ENCODE assay signal across 18 cellular contexts in the genomic region with DNA sequence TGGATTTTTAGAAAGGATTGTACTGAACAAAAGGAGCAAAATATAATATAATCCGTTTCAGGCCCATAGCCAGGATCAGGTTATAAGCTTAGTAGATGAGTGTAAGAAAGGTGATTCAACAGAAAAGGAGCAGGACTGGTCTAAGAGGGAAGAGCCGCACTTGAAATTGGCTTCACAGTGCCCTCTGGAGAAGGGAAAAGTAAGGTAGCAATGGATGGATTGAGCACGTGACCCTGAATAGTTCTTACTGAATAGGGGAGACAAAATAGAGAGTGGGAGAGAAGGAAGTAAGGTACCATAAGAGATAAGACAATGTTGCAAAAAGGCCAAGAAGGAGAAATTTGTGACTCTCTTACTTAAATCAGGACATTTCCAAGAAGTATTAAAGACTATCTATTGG. TPM values are rescaled to one million over a fixed set of nuclear protein-coding genes. Genes with fewer than 3 reads are reported as not detected.
DNase-seq lines count a peak whose midpoint lies in the region; ATAC-seq, FAIRE-seq and TF ChIP-seq lines count a peak whose summit lies in the region.
"Had no signal": no experiment of that assay in that cellular context is flagged by ENCODE, and none has a peak within 500 bp of the region (broad histone marks: within the 10 kb centered on the region; RNA-seq: fewer than 3 reads in every experiment).

No MANE protein-coding gene starts in this region.

- no peaks in the 10 kb centered on the region for H3K79me1 ChIP-seq in H9 (ENCODE audit: insufficient read depth, low read depth, low read length, poor library complexity, severe bottlenecking)

- H3K9me3 Mint-ChIP-seq in H9 (peaks cover 0 to 47% of the 10 kb centered on the region in 2 experiments; a peak in 2 of 5 replicates), WTC11 (no peaks in the 10 kb centered on the region)
- H3K9me3 Mint-ChIP-seq: CD8-positive, alpha-beta memory T cell had no signal

- H3K27me3 ChIP-seq in H9 (ENCODE audit: insufficient read depth, low read length) (no peaks in the 10 kb centered on the region), tibial artery (no peaks in the 10 kb centered on the region)

- H3K56ac ChIP-seq in H9 (ENCODE audit: insufficient read length, low read depth, low read length) = no peak overlapping the region

- H3K4me1 Mint-ChIP-seq in H9 (peaks cover 2 to 4% of the 10 kb centered on the region in 2 experiments; a peak in 1 of 4 replicates), WTC11 (no peaks in the 10 kb centered on the region; the same call in 1 of the 2 replicates)
- H3K4me1 Mint-ChIP-seq: CD8-positive, alpha-beta memory T cell had no signal

- H3K27ac ChIP-seq in H9 (ENCODE audit: insufficient read length, low read depth, low read length) (no peak overlapping the region), tibial artery (no peak overlapping the region)
- H3K27ac ChIP-seq: A549; BLaER1 treated with 17β-estradiol and CSF1 and Interleukin-3, amounts not matched to agents 10 nM and 100 nM had no signal

- H3K4me3 Mint-ChIP-seq in H9 (no peak overlapping the region), WTC11 (no peak overlapping the region)
- H3K4me3 Mint-ChIP-seq: CD8-positive, alpha-beta memory T cell had no signal

- H2BK15ac ChIP-seq in H9 (ENCODE audit: low read depth, low read length) = no peak overlapping the region

- H4K91ac ChIP-seq in H9 (ENCODE audit: insufficient read length, low read depth, low read length) = no peak overlapping the region

- DNase-seq in D721Med (ENCODE audit: insufficient read length, low spot score) = no peak
- peak; percentile 38 for DNase-seq in H9
- DNase-seq in WTC11 (ENCODE audit: low spot score) = no peak
- DNase-seq in epithelial cell of esophagus (ENCODE audit: low read depth) = peak; percentile 30
- no peak for DNase-seq in cerebellar nuclear complex (lab: John Stamatoyannopoulos, UW)
- DNase-seq in tibial artery = no peak
- no peak for DNase-seq in NCI-H774 (lab: John Stamatoyannopoulos, UW)
- DNase-seq: CD8-positive, alpha-beta memory T cell; KBM-7; NCI-H1048; NCI-H1436 treated with DMSO at 0.1 percent for 48 hours; NCI-H2029 treated with DMSO at 0.1 percent for 48 hours; NCI-H510A treated with DMSO at 0.1 percent for 48 hours; RPMI8226 had no signal

- H2BK120ac ChIP-seq in H9 (ENCODE audit: low read depth, low read length, poor library complexity, severe bottlenecking) = no peak overlapping the region

- H3K14ac ChIP-seq in H9 (ENCODE audit: insufficient read depth, low read length) = no peak overlapping the region

- H3K9ac ChIP-seq in H9 (ENCODE audit: extremely low read depth, insufficient read length, low read length) = no peak overlapping the region
- H3K9ac ChIP-seq: BLaER1 treated with 17β-estradiol and CSF1 and Interleukin-3, amounts not matched to agents 10 nM and 100 nM had no signal

- no peaks in the 10 kb centered on the region for H3K79me2 ChIP-seq in H9 (ENCODE audit: insufficient read depth, low read length)

- H3K23ac ChIP-seq in H9 (ENCODE audit: insufficient read length, low read depth, low read length) = no peak overlapping the region

- no peaks in the 10 kb centered on the region for H3K36me3 ChIP-seq in tibial artery
- H3K36me3 ChIP-seq: BLaER1 treated with 17β-estradiol and CSF1 and Interleukin-3, amounts not matched to agents 10 nM and 100 nM had no signal

- FAIRE-seq in D721Med (lab: Jason Lieb, UNC) = no peak
- FAIRE-seq: A549, H54 had no signal

- H2AK5ac ChIP-seq in H9 (ENCODE audit: insufficient read length, low read length) = no peak overlapping the region

- H2BK20ac ChIP-seq in H9 (ENCODE audit: low read depth, low read length, poor library complexity, severe bottlenecking) = no peak overlapping the region

- H3K9me3 ChIP-seq in H9 (ENCODE audit: control insufficient read depth, low read depth, low read length) (no peaks in the 10 kb centered on the region), tibial artery (no peaks in the 10 kb centered on the region)
- H3K9me3 ChIP-seq: A549; BLaER1 treated with 17β-estradiol and CSF1 and Interleukin-3, amounts not matched to agents 10 nM and 100 nM had no signal

- H3K36me3 Mint-ChIP-seq in H9 (ENCODE audit: insufficient read depth in 1 of 3, low read depth in 3 of 3) = no peaks in the 10 kb centered on the region
- no peaks in the 10 kb centered on the region for H3K36me3 Mint-ChIP-seq in WTC11
- H3K36me3 Mint-ChIP-seq: CD8-positive, alpha-beta memory T cell had no signal

- H3K23me2 ChIP-seq in H9 (ENCODE audit: insufficient read length, low read depth, low read length, poor library complexity, severe bottlenecking) = no peaks in the 10 kb centered on the region

- no peaks in the 10 kb centered on the region for H3K4me1 ChIP-seq in H9 (ENCODE audit: insufficient read depth, low read length)
- H3K4me1 ChIP-seq in tibial artery = no peaks in the 10 kb centered on the region
- H3K4me1 ChIP-seq: A549; BLaER1 treated with 17β-estradiol and CSF1 and Interleukin-3, amounts not matched to agents 10 nM and 100 nM had no signal

- H3K4ac ChIP-seq in H9 (ENCODE audit: low read depth, low read length) = no peak overlapping the region

- POLR2A ChIA-PET in WTC11 (lab: Charles Lee) = no interaction called here

- no peak overlapping the region for H3T11ph ChIP-seq in H9 (ENCODE audit: low read length)

- H4K20me1 ChIP-seq in H9 (ENCODE audit: control insufficient read depth, insufficient read depth, insufficient read length) = no peaks in the 10 kb centered on the region
- H4K20me1 ChIP-seq: BLaER1 treated with 17β-estradiol and CSF1 and Interleukin-3, amounts not matched to agents 10 nM and 100 nM had no signal

- intact Hi-C loops in tibial artery (cut with DNase I; ENCODE audit: low total_unique reads) = no loop called here

- H3K27ac Mint-ChIP-seq in H9 = no peak overlapping the region
- H3K27ac Mint-ChIP-seq in WTC11 = no peak overlapping the region

- H2BK5ac ChIP-seq in H9 (ENCODE audit: insufficient read length, low read length) = no peak overlapping the region

- CTCF ChIA-PET in WTC11 (lab: Charles Lee) = no interaction called here

- no peak overlapping the region for H3K4me3 ChIP-seq in epithelial cell of esophagus (ENCODE audit: low read length)
- no peak overlapping the region for H3K4me3 ChIP-seq in tibial artery
- H3K4me3 ChIP-seq: A549; BLaER1 treated with 17β-estradiol and CSF1 and Interleukin-3, amounts not matched to agents 10 nM and 100 nM had no signal

- H4K8ac ChIP-seq in H9 (replicated peaks; ENCODE audit: insufficient read length, low read depth, low read length) = no peak overlapping the region

- no peak overlapping the region for H2AFZ ChIP-seq in H9 (ENCODE audit: low read length)

- no CpG with 5 or more reads among the region's 3 CpGs for WGBS in H9 (ENCODE audit: extremely low coverage, insufficient read length, low lambda C conversion rate)

- no peaks in the 10 kb centered on the region; the same call in 1 of the 2 replicates for H3K27me3 Mint-ChIP-seq in H9 (ENCODE audit: low read depth)
- H3K27me3 Mint-ChIP-seq in WTC11 (ENCODE audit: low read depth) = no peaks in the 10 kb centered on the region

- H3K18ac ChIP-seq in H9 (ENCODE audit: insufficient read length, low read depth, low read length) = no peak overlapping the region

- TF ChIP-seq CTCF in D721Med (IDR thresholded peaks at IDR 0.05; ENCODE audit: insufficient read depth, missing control alignments) = peak; percentile 14
- peak; percentile 30; the same call in 2 of the 3 replicates for TF ChIP-seq CTCF in H9 (conservative IDR thresholded peaks at IDR 0.05)
- TF ChIP-seq CTCF in WTC11 (IDR thresholded peaks at IDR 0.05) = no peak
- no peak for TF ChIP-seq CTCF in epithelial cell of esophagus (IDR thresholded peaks at IDR 0.05; ENCODE audit: insufficient read depth, low read depth, low read length, missing control alignments)
- no peak for TF ChIP-seq CTCF in tibial artery (IDR thresholded peaks at IDR 0.05)

- no peak overlapping the region for H2BK12ac ChIP-seq in H9 (ENCODE audit: insufficient read length, low read depth, low read length)

- H4K5ac ChIP-seq in H9 (ENCODE audit: insufficient read length, low read depth, low read length) = no peak overlapping the region

- no peak overlapping the region for H3K4me2 ChIP-seq in H9 (ENCODE audit: insufficient read depth, insufficient read length, low read length)
- H3K4me2 ChIP-seq: A549; BLaER1 treated with 17β-estradiol and CSF1 and Interleukin-3, amounts not matched to agents 10 nM and 100 nM had no signal

- ATAC-seq in WTC11 = peak; percentile 93
- no peak for ATAC-seq in HG03354 (IDR thresholded peaks at IDR 0.05; ENCODE audit: poor library complexity, severe bottlenecking, unreplicated experiment)

TF ChIP-seq in WTC11, 78 proteins besides CTCF, POLR2A, EP300 and RAD21 (continues in another document):
- TF ChIP-seq, protein P1, sequence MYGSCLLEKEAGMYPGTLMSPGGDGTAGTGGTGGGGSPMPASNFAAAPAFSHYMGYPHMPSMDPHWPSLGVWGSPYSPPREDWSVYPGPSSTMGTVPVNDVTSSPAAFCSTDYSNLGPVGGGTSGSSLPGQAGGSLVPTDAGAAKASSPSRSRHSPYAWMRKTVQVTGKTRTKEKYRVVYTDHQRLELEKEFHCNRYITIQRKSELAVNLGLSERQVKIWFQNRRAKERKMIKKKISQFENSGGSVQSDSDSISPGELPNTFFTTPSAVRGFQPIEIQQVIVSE (CRISPR knock-in tag; IDR thresholded peaks at IDR 0.05; ENCODE audit: borderline replicate concordance) = no peak
- TF ChIP-seq ZNF396 (CRISPR knock-in tag; IDR thresholded peaks at IDR 0.05; ENCODE audit: borderline replicate concordance) (no peak), ZNF232 (CRISPR knock-in tag; IDR thresholded peaks at IDR 0.05) (no peak), NR1H2 (CRISPR knock-in tag; IDR thresholded peaks at IDR 0.05) (no peak), ZNF138 (CRISPR knock-in tag; conservative IDR thresholded peaks at IDR 0.05) (no peak)
- TF ChIP-seq, protein P2, sequence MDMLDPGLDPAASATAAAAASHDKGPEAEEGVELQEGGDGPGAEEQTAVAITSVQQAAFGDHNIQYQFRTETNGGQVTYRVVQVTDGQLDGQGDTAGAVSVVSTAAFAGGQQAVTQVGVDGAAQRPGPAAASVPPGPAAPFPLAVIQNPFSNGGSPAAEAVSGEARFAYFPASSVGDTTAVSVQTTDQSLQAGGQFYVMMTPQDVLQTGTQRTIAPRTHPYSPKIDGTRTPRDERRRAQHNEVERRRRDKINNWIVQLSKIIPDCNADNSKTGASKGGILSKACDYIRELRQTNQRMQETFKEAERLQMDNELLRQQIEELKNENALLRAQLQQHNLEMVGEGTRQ (CRISPR knock-in tag; IDR thresholded peaks at IDR 0.05) = peak; percentile 85
- TF ChIP-seq, protein P3, sequence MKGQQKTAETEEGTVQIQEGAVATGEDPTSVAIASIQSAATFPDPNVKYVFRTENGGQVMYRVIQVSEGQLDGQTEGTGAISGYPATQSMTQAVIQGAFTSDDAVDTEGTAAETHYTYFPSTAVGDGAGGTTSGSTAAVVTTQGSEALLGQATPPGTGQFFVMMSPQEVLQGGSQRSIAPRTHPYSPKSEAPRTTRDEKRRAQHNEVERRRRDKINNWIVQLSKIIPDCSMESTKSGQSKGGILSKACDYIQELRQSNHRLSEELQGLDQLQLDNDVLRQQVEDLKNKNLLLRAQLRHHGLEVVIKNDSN (CRISPR knock-in tag; IDR thresholded peaks at IDR 0.05) = peak; percentile 76

RNA-seq across cellular contexts. Expression of a gene that starts 15.6 kb away (rescaled TPM):
- total RNA-seq in H9 (2021) (not detected in 2 replicates), WTC11 (2021) (not detected in 3 replicates)
- total RNA-seq: CD8-positive, alpha-beta memory T cell had no signal

RNA-seq across cellular contexts. Expression of a gene that starts 16.9 kb away (rescaled TPM):
- total RNA-seq in H9 (2021) = 26.4 and 28.4 TPM in 2 replicates
- total RNA-seq in WTC11 (2021) = 33.6 to 41.0 TPM (median 38.6 TPM) in 3 replicates

Comparison
In these comparisons a context has a peak if more than half of its experiments do, and no peak if none do; other contexts are left out.
1. DNase-seq: peak in H9 (single experiment) and epithelial cell of esophagus (single experiment); none in D721Med (single experiment), WTC11 (single experiment), cerebellar nuclear complex (0 of 2), tibial artery (0 of 2) and NCI-H774 (single experiment).
2. CTCF ChIP-seq: peak in D721Med (single experiment) and H9 (single experiment); none in WTC11 (single experiment), epithelial cell of esophagus (single experiment) and tibial artery (0 of 2).